In genomic region chr1:935751-936231, GRCh38 we compare ENCODE assay signal across 9 cellular contexts.
DNase-seq lines count a peak whose midpoint lies in the region; ATAC-seq and TF ChIP-seq lines count a peak whose summit lies in the region.
"Had no signal": no experiment of that assay in that cellular context is flagged by ENCODE, and none has a peak within 500 bp of the region (broad histone marks: within the 10 kb centered on the region; RNA-seq: fewer than 3 reads in every experiment).

No MANE protein-coding gene starts in this region.

- peaks cover 49% of the 10 kb centered on the region for H3K27me3 ChIP-seq in NT2/D1 (ENCODE audit: insufficient read depth, insufficient read length)

- peak; percentile 17 for DNase-seq in NCI-H2196 (lab: John Stamatoyannopoulos, UW; ENCODE audit: unreplicated experiment)
- DNase-seq in NCI-H2196 treated with DMSO at 0.1 percent for 48 hours (lab: John Stamatoyannopoulos, UW; ENCODE audit: unreplicated experiment), result no peak
- peak; percentile 47 for DNase-seq in NT2/D1 (ENCODE audit: low read depth, low spot score)
- peak; percentile 87 for DNase-seq in retina
- DNase-seq: activated CD8-positive, alpha-beta memory T cell treated with anti-CD3 and anti-CD28 coated beads, Interleukin-2, amount 50 U/mL, for 48 hours; SW 1271 had no signal

- ATAC-seq in HG03571 (IDR thresholded peaks at IDR 0.05; ENCODE audit: unreplicated experiment) (no peak), GM18505 (IDR thresholded peaks at IDR 0.05; ENCODE audit: unreplicated experiment) (no peak)

- peak overlapping the region; percentile 74 for H3K9ac ChIP-seq in NT2/D1 (ENCODE audit: insufficient read length, low read depth)

- TF ChIP-seq POLR2A in GM18505 (IDR thresholded peaks at IDR 0.05; ENCODE audit: borderline replicate concordance, extremely low read depth, insufficient read depth, insufficient read length), result no peak

- no peaks in the 10 kb centered on the region for H3K36me3 ChIP-seq in NT2/D1 (ENCODE audit: insufficient read depth, insufficient read length, low read length)
- H3K36me3 ChIP-seq: thoracic aorta had no signal

- H3K4me1 ChIP-seq in NT2/D1 (ENCODE audit: insufficient read depth, insufficient read length), result peaks cover 28% of the 10 kb centered on the region

- no peaks in the 10 kb centered on the region for H3K9me3 ChIP-seq in NT2/D1 (ENCODE audit: insufficient read depth, low read length)
- H3K9me3 ChIP-seq: thoracic aorta had no signal

- peak overlapping the region; percentile 19 for H3K4me3 ChIP-seq in NT2/D1 (ENCODE audit: insufficient read length, low read depth)
- H3K4me3 ChIP-seq: thoracic aorta had no signal
